In the genomic region with DNA sequence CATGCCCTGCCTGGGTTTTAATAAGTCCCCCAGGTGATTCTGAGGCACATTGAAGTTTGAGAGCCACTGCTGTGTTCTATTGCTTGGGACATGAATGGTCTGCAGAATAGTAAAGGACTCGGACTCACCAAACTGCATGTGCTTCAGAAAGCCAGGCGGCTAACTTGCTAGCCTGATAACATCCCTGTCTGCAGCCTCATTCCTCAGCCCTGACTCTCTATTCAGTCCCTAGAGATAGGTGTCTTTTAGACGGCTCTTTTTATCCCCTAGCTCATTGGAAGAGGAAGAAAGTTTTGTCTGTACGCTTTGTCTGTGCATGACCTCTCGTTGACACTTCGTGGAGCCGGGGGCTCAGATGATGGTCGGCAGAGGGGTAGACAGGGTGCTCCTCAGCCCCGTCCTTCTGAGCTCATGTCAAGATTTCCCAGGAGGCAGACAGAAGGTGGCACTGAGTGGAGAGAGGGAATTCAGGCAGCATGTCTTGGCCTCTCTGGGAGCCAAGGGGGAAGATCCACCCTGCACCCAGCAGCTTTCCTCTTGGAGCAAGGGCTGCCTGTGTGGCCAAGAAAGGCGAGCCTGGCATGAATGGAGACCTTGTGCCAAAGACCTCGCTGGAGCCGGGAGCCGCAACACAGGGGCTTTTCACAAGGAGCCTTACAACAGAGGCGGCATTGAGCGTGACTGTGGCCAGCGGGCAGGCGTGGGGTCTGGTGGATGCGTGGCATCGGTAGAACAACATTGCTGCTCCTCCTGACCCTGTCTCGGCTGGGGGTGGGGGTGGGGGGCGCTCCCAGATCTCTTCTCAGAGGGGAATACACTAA, we compare ENCODE assay signal across 21 cellular contexts. TPM values are rescaled to one million over a fixed set of nuclear protein-coding genes. Genes with fewer than 3 reads are reported as not detected.
A peak's percentile ranks its signal among the peaks of the same experiment; 100 is the strongest.
DNase-seq lines count a peak whose midpoint lies in the region; ATAC-seq and TF ChIP-seq lines count a peak whose summit lies in the region.
"Had no signal": no experiment of that assay in that cellular context is flagged by ENCODE, and none has a peak within 500 bp of the region (broad histone marks: within the 10 kb centered on the region; RNA-seq: fewer than 3 reads in every experiment).

No MANE protein-coding gene starts in this region.

- DNase-seq in C1 segment of cervical spinal cord (lab: John Stamatoyannopoulos, UW) = peak in 12 of 14 donors; percentile 7 to 70 (median 44)
- DNase-seq in SK-MEL-5 (ENCODE audit: low read depth, low spot score) = peak; percentile 99
- peak; percentile 41 to 89 (median 75) for DNase-seq in head of caudate nucleus
- DNase-seq in neural crest cell (ENCODE audit: low read depth, low spot score) = peak; percentile 51
- no peak for DNase-seq in mesenteric fat pad (ENCODE audit: low spot score)
- DNase-seq in HCEC 1CT = no peak
- no peak for DNase-seq in NCI-H2029 treated with DMSO at 0.1 percent for 48 hours (lab: John Stamatoyannopoulos, UW)
- DNase-seq: activated naive CD4-positive, alpha-beta T cell treated with anti-CD3 and anti-CD28 coated beads, Interleukin-2, amount 50 U/mL, for 16 hours; activated T-cell treated with anti-CD3 and anti-CD28 coated beads, Interleukin-2, amount 50 U/mL, for 1 hour; body of pancreas; MG63; NCI-H446; NK-92 treated with Interleukin-12 subunit alpha and Interleukin-12 subunit beta, amount 100 ng/mL, for 24 hours; right lobe of liver; stimulated activated naive CD4-positive, alpha-beta T cell; T-helper 1 cell; transverse colon had no signal

- H3K36me3 Mint-ChIP-seq in neural crest cell (ENCODE audit: low read depth) = no peaks in the 10 kb centered on the region
- H3K36me3 Mint-ChIP-seq: activated CD4-positive, alpha-beta memory T cell treated with anti-CD3 and anti-CD28 coated beads for 36 hours; memory B cell had no signal

- intact Hi-C loops in head of caudate nucleus (cut with DNase I) = no loop called here

- in situ Hi-C loops in SK-MEL-5 (cut with HindIII; ENCODE audit: low pct_unique_long_range_greater_than_20kb, low sequenced_read_pairs) = no loop called here

- no peak for ATAC-seq in GM21390 (IDR thresholded peaks at IDR 0.05; ENCODE audit: unreplicated experiment)
- ATAC-seq: A549, body of pancreas, right lobe of liver had no signal

- H3K27ac Mint-ChIP-seq in neural crest cell (ENCODE audit: unreplicated experiment) = peak overlapping the region; percentile 73
- H3K27ac Mint-ChIP-seq: activated CD4-positive, alpha-beta memory T cell treated with anti-CD3 and anti-CD28 coated beads for 36 hours; memory B cell had no signal

- H3K9me3 Mint-ChIP-seq in neural crest cell = no peaks in the 10 kb centered on the region
- H3K9me3 Mint-ChIP-seq: activated CD4-positive, alpha-beta memory T cell treated with anti-CD3 and anti-CD28 coated beads for 36 hours; memory B cell had no signal

- no peak for TF ChIP-seq CTCF in neural crest cell (conservative IDR thresholded peaks at IDR 0.05)

- H3K4me3 Mint-ChIP-seq in neural crest cell = peak overlapping the region; percentile 25
- H3K4me3 Mint-ChIP-seq: activated CD4-positive, alpha-beta memory T cell treated with anti-CD3 and anti-CD28 coated beads for 36 hours; memory B cell had no signal

- peaks cover 49% of the 10 kb centered on the region for H3K4me1 Mint-ChIP-seq in neural crest cell
- H3K4me1 Mint-ChIP-seq: memory B cell had no signal

- peaks cover 89% of the 10 kb centered on the region for H3K27me3 Mint-ChIP-seq in neural crest cell (ENCODE audit: low read depth)

RNA-seq across cellular contexts. Expression of gene PODXL, which starts 51.1 kb away (rescaled TPM):
- total RNA-seq in SK-MEL-5 (2014; rRNA removed; shearing (Covaris generic)) = 2.8 and 4.6 TPM in 2 replicates
- polyA plus RNA-seq in SK-MEL-5 (2015; cell fraction: cytosol; rRNA removed) = 12.7 and 14.4 TPM in 2 replicates
- polyA plus RNA-seq in SK-MEL-5 (2015; cell fraction: nucleus; rRNA removed) = 6.8 and 9.9 TPM in 2 replicates
- total RNA-seq in neural crest cell = 21.4 and 22.5 TPM in 2 replicates
- total RNA-seq in mesenteric fat pad = 32.6 TPM

Comparison
In these comparisons a context has a peak if more than half of its experiments do, and no peak if none do; other contexts are left out.
1. DNase-seq: peak in C1 segment of cervical spinal cord (12 of 14), SK-MEL-5 (single experiment), head of caudate nucleus (42 of 42) and neural crest cell (single experiment); none in mesenteric fat pad (single experiment), HCEC 1CT (single experiment) and NCI-H2029 treated with DMSO at 0.1 percent for 48 hours (single experiment).